ENCODE assay signal across 14 cellular contexts in genomic region chr5:108259306-108259705, GRCh38.
DNase-seq lines count a peak whose midpoint lies in the region; ATAC-seq and TF ChIP-seq lines count a peak whose summit lies in the region.
"Had no signal": no experiment of that assay in that cellular context is flagged by ENCODE, and none has a peak within 500 bp of the region (broad histone marks: within the 10 kb centered on the region; RNA-seq: fewer than 3 reads in every experiment).

No MANE protein-coding gene starts in this region.

- H2AFZ ChIP-seq in GM23338 (no peak overlapping the region), Karpas-422 (ENCODE audit: low read length) (no peak overlapping the region)

- H3K27ac ChIP-seq in GM23338 (ENCODE audit: low read depth) (no peak overlapping the region), VCaP (peak overlapping the region; percentile 41; the same call in 1 of the 2 replicates), endodermal cell (ENCODE audit: low read depth, low read length) (no peak overlapping the region), Karpas-422 (ENCODE audit: low read length) (no peak overlapping the region)

- H3K9me3 ChIP-seq in endodermal cell (ENCODE audit: control insufficient read depth, low read length) (no peaks in the 10 kb centered on the region), Karpas-422 (ENCODE audit: low read length) (no peaks in the 10 kb centered on the region)

- no peak overlapping the region for H3K27ac Mint-ChIP-seq in GM23338
- no peak overlapping the region for H3K27ac Mint-ChIP-seq in endodermal cell
- no peak overlapping the region for H3K27ac Mint-ChIP-seq in activated T-helper 1 cell treated with anti-CD3 and anti-CD28 coated beads, Interleukin-12 subunit alpha, Interleukin-12 subunit beta, Interleukin-2, Interleukin-4 antibody, amounts not matched to agents 30 ng/mL and 10 ng/mL and 1 ng/mL, durations not matched to agents 14 hours and 24 hours and 36 hours
- H3K27ac Mint-ChIP-seq: CD8-positive, alpha-beta memory T cell had no signal

- no peak for TF ChIP-seq CTCF in GM23338 (conservative IDR thresholded peaks at IDR 0.05; ENCODE audit: low read depth in 2 of 2)
- TF ChIP-seq CTCF in VCaP (conservative IDR thresholded peaks at IDR 0.05), result no peak
- TF ChIP-seq CTCF in endodermal cell (conservative IDR thresholded peaks at IDR 0.05), result no peak

- H3K4me3 ChIP-seq in GM23338 (no peak overlapping the region), endodermal cell (ENCODE audit: low read length) (no peak overlapping the region), Karpas-422 (ENCODE audit: low read length) (no peak overlapping the region)

- H3K9me2 ChIP-seq in GM23338 (ENCODE audit: insufficient read depth) (no peaks in the 10 kb centered on the region), Karpas-422 (replicated peaks; ENCODE audit: insufficient read depth, low read length) (no peaks in the 10 kb centered on the region)

- H3K27me3 ChIP-seq in GM23338 (ENCODE audit: insufficient read depth) (no peaks in the 10 kb centered on the region), endodermal cell (ENCODE audit: control insufficient read depth, insufficient read depth, low read length, poor library complexity, severe bottlenecking) (no peaks in the 10 kb centered on the region), Karpas-422 (ENCODE audit: low read length) (no peaks in the 10 kb centered on the region)

- H3K4me2 ChIP-seq in GM23338, result no peak overlapping the region
- no peak overlapping the region for H3K4me2 ChIP-seq in Karpas-422 (ENCODE audit: low read depth, low read length, poor library complexity, severe bottlenecking)

- H3K27me3 Mint-ChIP-seq in GM23338 (ENCODE audit: insufficient read depth, low read depth, poor library complexity), result peaks cover 1% of the 10 kb centered on the region
- no peaks in the 10 kb centered on the region for H3K27me3 Mint-ChIP-seq in endodermal cell (ENCODE audit: insufficient read depth)
- no peaks in the 10 kb centered on the region for H3K27me3 Mint-ChIP-seq in activated T-helper 1 cell treated with anti-CD3 and anti-CD28 coated beads, Interleukin-12 subunit alpha, Interleukin-12 subunit beta, Interleukin-2, Interleukin-4 antibody, amounts not matched to agents 30 ng/mL and 10 ng/mL and 1 ng/mL, durations not matched to agents 14 hours and 24 hours and 36 hours (ENCODE audit: insufficient read depth)
- H3K27me3 Mint-ChIP-seq: CD8-positive, alpha-beta memory T cell had no signal

- H3K4me3 Mint-ChIP-seq in GM23338 (no peak overlapping the region), endodermal cell (no peak overlapping the region)
- no peak overlapping the region for H3K4me3 Mint-ChIP-seq in activated T-helper 1 cell treated with anti-CD3 and anti-CD28 coated beads, Interleukin-12 subunit alpha, Interleukin-12 subunit beta, Interleukin-2, Interleukin-4 antibody, amounts not matched to agents 30 ng/mL and 10 ng/mL and 1 ng/mL, durations not matched to agents 14 hours and 24 hours and 36 hours
- H3K4me3 Mint-ChIP-seq: CD8-positive, alpha-beta memory T cell had no signal

- no peak overlapping the region for H3K9ac ChIP-seq in endodermal cell (ENCODE audit: extremely low read depth, low read length, poor library complexity, severe bottlenecking)
- no peak overlapping the region for H3K9ac ChIP-seq in Karpas-422 (ENCODE audit: low read length)

- H3K36me3 ChIP-seq in GM23338 (ENCODE audit: insufficient read depth) (no peaks in the 10 kb centered on the region), endodermal cell (ENCODE audit: control insufficient read depth, insufficient read depth, low read length) (no peaks in the 10 kb centered on the region), Karpas-422 (ENCODE audit: insufficient read depth, low read length) (no peaks in the 10 kb centered on the region)

- H3K79me2 ChIP-seq in GM23338 (replicated peaks; ENCODE audit: insufficient read depth) (no peaks in the 10 kb centered on the region), Karpas-422 (ENCODE audit: low read length) (no peaks in the 10 kb centered on the region)

- no peaks in the 10 kb centered on the region for H4K20me1 ChIP-seq in GM23338 (replicated peaks; ENCODE audit: insufficient read depth)
- H4K20me1 ChIP-seq in Karpas-422 (ENCODE audit: insufficient read depth, low read depth, low read length), result no peaks in the 10 kb centered on the region

- ATAC-seq in GM23338 (no peak; the same call in 2 of the 3 replicates), left lobe of liver (peak; percentile 65), GM21381 (IDR thresholded peaks at IDR 0.05; ENCODE audit: unreplicated experiment) (no peak)

- H3K36me3 Mint-ChIP-seq in GM23338 (ENCODE audit: low read depth), result no peaks in the 10 kb centered on the region
- no peaks in the 10 kb centered on the region for H3K36me3 Mint-ChIP-seq in endodermal cell (ENCODE audit: low read depth)
- no peaks in the 10 kb centered on the region for H3K36me3 Mint-ChIP-seq in activated T-helper 1 cell treated with anti-CD3 and anti-CD28 coated beads, Interleukin-12 subunit alpha, Interleukin-12 subunit beta, Interleukin-2, Interleukin-4 antibody, amounts not matched to agents 30 ng/mL and 10 ng/mL and 1 ng/mL, durations not matched to agents 14 hours and 24 hours and 36 hours (ENCODE audit: low read depth)

- H3K4me1 Mint-ChIP-seq in GM23338, result peaks cover 18% of the 10 kb centered on the region; the same call in 2 of the 3 replicates
- peaks cover 13% of the 10 kb centered on the region for H3K4me1 Mint-ChIP-seq in endodermal cell
- H3K4me1 Mint-ChIP-seq in activated T-helper 1 cell treated with anti-CD3 and anti-CD28 coated beads, Interleukin-12 subunit alpha, Interleukin-12 subunit beta, Interleukin-2, Interleukin-4 antibody, amounts not matched to agents 30 ng/mL and 10 ng/mL and 1 ng/mL, durations not matched to agents 14 hours and 24 hours and 36 hours (ENCODE audit: low read depth), result no peaks in the 10 kb centered on the region

- 50 to 72% methylated on average over 1 of the region's 1 CpG for WGBS in endodermal cell (ENCODE audit: insufficient coverage in 1 of 2, insufficient read length in 1 of 2), 2 experiments

- intact Hi-C loops in activated T-helper 1 cell treated with anti-CD3 and anti-CD28 coated beads, Interleukin-12 subunit alpha, Interleukin-12 subunit beta, Interleukin-2, Interleukin-4 antibody, amounts not matched to agents 30 ng/mL and 10 ng/mL and 1 ng/mL, durations not matched to agents 14 hours and 24 hours and 36 hours (cut with micrococcal nuclease), result no loop called here

- H3K4me1 ChIP-seq in GM23338 (ENCODE audit: insufficient read depth) (peaks cover 6% of the 10 kb centered on the region; the same call in 1 of the 2 replicates), endodermal cell (ENCODE audit: control insufficient read depth, insufficient read depth, low read length) (peaks cover 3% of the 10 kb centered on the region), Karpas-422 (ENCODE audit: low read length) (peaks cover 14% of the 10 kb centered on the region)

- no peaks in the 10 kb centered on the region for H3K9me3 Mint-ChIP-seq in GM23338
- H3K9me3 Mint-ChIP-seq in endodermal cell, result no peaks in the 10 kb centered on the region
- H3K9me3 Mint-ChIP-seq in activated T-helper 1 cell treated with anti-CD3 and anti-CD28 coated beads, Interleukin-12 subunit alpha, Interleukin-12 subunit beta, Interleukin-2, Interleukin-4 antibody, amounts not matched to agents 30 ng/mL and 10 ng/mL and 1 ng/mL, durations not matched to agents 14 hours and 24 hours and 36 hours, result no peaks in the 10 kb centered on the region
- H3K9me3 Mint-ChIP-seq: CD8-positive, alpha-beta memory T cell had no signal

- H3F3A ChIP-seq in GM23338 (replicated peaks; ENCODE audit: low read depth), result no peaks in the 10 kb centered on the region

- DNase-seq in COLO829 (ENCODE audit: low spot score) (peak; percentile 2), GM23338 (ENCODE audit: low spot score) (peak; percentile 34), left lobe of liver (ENCODE audit: low spot score) (no peak), endodermal cell (no peak), Karpas-422 (no peak)
- DNase-seq in activated T-helper 1 cell treated with anti-CD3 and anti-CD28 coated beads, Interleukin-12 subunit alpha, Interleukin-12 subunit beta, Interleukin-2, Interleukin-4 antibody, amounts not matched to agents 30 ng/mL and 10 ng/mL and 1 ng/mL, durations not matched to agents 14 hours and 24 hours and 36 hours (ENCODE audit: low spot score), result no peak
- DNase-seq: activated CD4-positive, CD25-positive, alpha-beta regulatory T cell; activated naive CD4-positive, alpha-beta T cell; CD8-positive, alpha-beta memory T cell; effector memory CD4-positive, alpha-beta T cell; RPMI8226; stimulated activated CD8-positive, alpha-beta memory T cell treated with anti-CD3 and anti-CD28 coated beads, Interleukin-4, amount 100 ng/mL, for 48 hours had no signal

TF ChIP-seq in GM23338, 12 proteins besides CTCF, POLR2A, EP300 and RAD21 (continues in another document):
- no peak for TF ChIP-seq EZH2phosphoT487 (IDR thresholded peaks at IDR 0.05; ENCODE audit: unreplicated experiment)
- TF ChIP-seq CREB1 (CRISPR knock-in tag; IDR thresholded peaks at IDR 0.05; ENCODE audit: low read depth), result no peak
- no peak for TF ChIP-seq STAT1 (IDR thresholded peaks at IDR 0.05; ENCODE audit: unreplicated experiment)
- TF ChIP-seq ETS1 (IDR thresholded peaks at IDR 0.05), result no peak
- TF ChIP-seq POLR2AphosphoS5 (IDR thresholded peaks at IDR 0.05; ENCODE audit: low read depth), result no peak
- no peak for TF ChIP-seq ZNF331 (CRISPR knock-in tag; IDR thresholded peaks at IDR 0.05; ENCODE audit: low read depth)

Comparison
In these comparisons a context has a peak if more than half of its experiments do, and no peak if none do; other contexts are left out.
1. DNase-seq: peak in COLO829 (single experiment) and GM23338 (single experiment); none in left lobe of liver (single experiment), endodermal cell (single experiment), Karpas-422 (single experiment) and activated T-helper 1 cell treated with anti-CD3 and anti-CD28 coated beads, Interleukin-12 subunit alpha, Interleukin-12 subunit beta, Interleukin-2, Interleukin-4 antibody, amounts not matched to agents 30 ng/mL and 10 ng/mL and 1 ng/mL, durations not matched to agents 14 hours and 24 hours and 36 hours (single experiment).